Comparison of ENCODE assay signal across 27 cellular contexts in the genomic region with DNA sequence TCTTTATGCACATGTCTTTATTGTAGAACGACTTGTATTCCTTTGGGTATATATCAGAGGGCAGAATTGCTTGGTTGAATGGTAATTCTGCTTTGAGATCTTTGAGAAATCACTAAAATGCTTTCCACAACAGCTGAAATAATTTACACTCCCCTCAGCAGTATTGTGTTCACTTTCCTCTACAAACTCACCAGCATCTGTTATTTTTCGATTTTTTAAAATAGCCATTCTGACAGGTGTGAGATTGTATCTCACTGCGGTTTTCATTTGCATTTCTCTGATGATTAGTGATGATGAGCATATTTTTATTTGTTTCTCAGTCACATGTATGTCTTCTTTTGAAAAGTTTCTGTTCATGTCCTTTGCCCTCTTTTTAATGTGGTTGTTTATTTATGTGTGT.
"Had no signal": no experiment of that assay in that cellular context is flagged by ENCODE, and none has a peak within 500 bp of the region (broad histone marks: within the 10 kb centered on the region; RNA-seq: fewer than 3 reads in every experiment).

No MANE protein-coding gene starts in this region.

- ATAC-seq: effector memory CD8-positive, alpha-beta T cell; esophagus mucosa; gastrocnemius medialis; heart right ventricle; left cardiac atrium; left lung; left ventricle myocardium superior; lower lobe of right lung; mucosa of descending colon; naive thymus-derived CD4-positive, alpha-beta T cell had no signal

- H3K4me1 Mint-ChIP-seq: endodermal cell; mesothelial cell of epicardium; naive thymus-derived CD4-positive, alpha-beta T cell had no signal

- H3K27me3 Mint-ChIP-seq: dendritic cell treated with granulocyte-macrophage colony-stimulating factor and Interleukin-4, amounts not matched to agents 40 ng/mL and 50 ng/mL, for 4 days; effector memory CD8-positive, alpha-beta T cell; naive thymus-derived CD4-positive, alpha-beta T cell had no signal

- DNase-seq: colonic mucosa; cortex of kidney; effector CD8-positive, alpha-beta T cell; effector memory CD8-positive, alpha-beta T cell; endodermal cell; erythroblast; esophagus squamous epithelium; foreskin fibroblast; foreskin melanocyte; gastrocnemius medialis; glutamatergic neuron; head of caudate nucleus; heart right ventricle; hippocampal formation; left cardiac atrium; left lung; left ventricle myocardium superior; lower lobe of right lung; mesenchymal stem cell; mucosa of descending colon; naive thymus-derived CD4-positive, alpha-beta T cell had no signal

- H3K27ac ChIP-seq: colonic mucosa, epithelial cell of prostate, esophagus squamous epithelium, gastrocnemius medialis, heart right ventricle, left lung, lower lobe of right lung had no signal

- H3K9me3 ChIP-seq: colonic mucosa, esophagus squamous epithelium, gastrocnemius medialis had no signal

- H3K4me3 Mint-ChIP-seq: dendritic cell treated with granulocyte-macrophage colony-stimulating factor and Interleukin-4, amounts not matched to agents 40 ng/mL and 50 ng/mL, for 4 days; effector memory CD8-positive, alpha-beta T cell; endodermal cell; mesothelial cell of epicardium; naive thymus-derived CD4-positive, alpha-beta T cell had no signal

- H3K36me3 Mint-ChIP-seq: naive thymus-derived CD4-positive, alpha-beta T cell had no signal

- H3K36me3 ChIP-seq: colonic mucosa, esophagus squamous epithelium, gastrocnemius medialis, heart right ventricle, left lung, lower lobe of right lung had no signal

- H3K27me3 ChIP-seq: colonic mucosa, esophagus squamous epithelium, gastrocnemius medialis, heart right ventricle, left lung had no signal

- H3K4me3 ChIP-seq: colonic mucosa, esophagus squamous epithelium, gastrocnemius medialis, heart right ventricle, left lung, lower lobe of right lung, mucosa of descending colon had no signal

- FAIRE-seq: islet of Langerhans, keratinocyte had no signal

- H3K27ac Mint-ChIP-seq: dendritic cell treated with granulocyte-macrophage colony-stimulating factor and Interleukin-4, amounts not matched to agents 40 ng/mL and 50 ng/mL, for 4 days; effector memory CD8-positive, alpha-beta T cell; endodermal cell; mesothelial cell of epicardium; naive thymus-derived CD4-positive, alpha-beta T cell had no signal

- H3K4me1 ChIP-seq: colonic mucosa, esophagus squamous epithelium, gastrocnemius medialis, heart right ventricle, left lung, lower lobe of right lung had no signal
